Comparison of ENCODE assay signal across 1 cellular context in genomic region chr1:45557422-45557944, GRCh38.
TF ChIP-seq lines count a peak whose summit lies in the region.

No MANE protein-coding gene starts in this region.

TF ChIP-seq in H1, 55 proteins besides CTCF, POLR2A, EP300 and RAD21:
- TF ChIP-seq ASH2L (IDR thresholded peaks at IDR 0.05; ENCODE audit: low read length) (no peak), POU5F1 (IDR thresholded peaks at IDR 0.05; ENCODE audit: low read depth, low read length) (no peak), CHD2 (IDR thresholded peaks at IDR 0.05; ENCODE audit: low read length) (no peak), SP4 (IDR thresholded peaks at IDR 0.05; ENCODE audit: low read length) (no peak), FOSL1 (IDR thresholded peaks at IDR 0.05; ENCODE audit: insufficient read depth, low read depth, low read length) (no peak), TAF7 (optimal IDR thresholded peaks at IDR 0.05; ENCODE audit: borderline replicate concordance, low read depth, low read length) (no peak), SRF (IDR thresholded peaks at IDR 0.05; ENCODE audit: low read depth, low read length) (no peak), SP1 (IDR thresholded peaks at IDR 0.05; ENCODE audit: low read depth, low read length) (no peak), USF2 (IDR thresholded peaks at IDR 0.05; ENCODE audit: low read length) (no peak), RNF2 (IDR thresholded peaks at IDR 0.05; ENCODE audit: borderline replicate concordance, low read depth, low read length, missing control alignments, poor library complexity, severe bottlenecking) (no peak), CHD7 (IDR thresholded peaks at IDR 0.05; ENCODE audit: insufficient replicate concordance, low read length) (no peak), TAF1 (IDR thresholded peaks at IDR 0.05; ENCODE audit: low read depth, low read length) (no peak)
